Comparison of ENCODE assay signal across 19 cellular contexts in genomic region chr22:27097481-27097880, GRCh38.
DNase-seq lines count a peak whose midpoint lies in the region; ATAC-seq and TF ChIP-seq lines count a peak whose summit lies in the region.
"Had no signal": no experiment of that assay in that cellular context is flagged by ENCODE, and none has a peak within 500 bp of the region (broad histone marks: within the 10 kb centered on the region; RNA-seq: fewer than 3 reads in every experiment).

No MANE protein-coding gene starts in this region.

- peaks cover 20% of the 10 kb centered on the region for H3K27me3 Mint-ChIP-seq in activated naive CD8-positive, alpha-beta T cell treated with anti-CD3 and anti-CD28 coated beads, Interleukin-2, amount 10 ng/mL, durations not matched to agents 7 days and 5 days
- peaks cover 29% of the 10 kb centered on the region for H3K27me3 Mint-ChIP-seq in activated naive CD8-positive, alpha-beta T cell treated with anti-CD3 and anti-CD28 coated beads, Interleukin-2, amount 50 U/mL, for 24 hours
- H3K27me3 Mint-ChIP-seq in endodermal cell (ENCODE audit: insufficient read depth) (peaks cover 63% of the 10 kb centered on the region), mesothelial cell of epicardium (ENCODE audit: low read depth) (peaks cover 6% of the 10 kb centered on the region)

- H3K4me3 Mint-ChIP-seq in activated naive CD8-positive, alpha-beta T cell treated with anti-CD3 and anti-CD28 coated beads, Interleukin-2, amount 10 ng/mL, durations not matched to agents 7 days and 5 days: no peak overlapping the region
- no peak overlapping the region for H3K4me3 Mint-ChIP-seq in activated naive CD8-positive, alpha-beta T cell treated with anti-CD3 and anti-CD28 coated beads, Interleukin-2, amount 50 U/mL, for 24 hours
- H3K4me3 Mint-ChIP-seq in endodermal cell: no peak overlapping the region
- H3K4me3 Mint-ChIP-seq in mesothelial cell of epicardium: no peak overlapping the region
- H3K4me3 Mint-ChIP-seq: CD4-positive, alpha-beta memory T cell; H9 had no signal

- H2BK5ac ChIP-seq in mesendoderm (ENCODE audit: low read length): no peak overlapping the region

- no peaks in the 10 kb centered on the region for H3K9me3 Mint-ChIP-seq in activated naive CD8-positive, alpha-beta T cell treated with anti-CD3 and anti-CD28 coated beads, Interleukin-2, amount 10 ng/mL, durations not matched to agents 7 days and 5 days
- H3K9me3 Mint-ChIP-seq in activated naive CD8-positive, alpha-beta T cell treated with anti-CD3 and anti-CD28 coated beads, Interleukin-2, amount 50 U/mL, for 24 hours: no peaks in the 10 kb centered on the region
- H3K9me3 Mint-ChIP-seq in endodermal cell (peaks cover 2% of the 10 kb centered on the region), mesothelial cell of epicardium (no peaks in the 10 kb centered on the region)
- H3K9me3 Mint-ChIP-seq: CD4-positive, alpha-beta memory T cell; H9 had no signal

- H2AK5ac ChIP-seq in mesendoderm (ENCODE audit: low read length): no peak overlapping the region

- peaks cover 13% of the 10 kb centered on the region for H3K9me3 ChIP-seq in endodermal cell (ENCODE audit: control insufficient read depth, low read length)

- H2BK15ac ChIP-seq in mesendoderm (replicated peaks; ENCODE audit: low read depth): no peak overlapping the region

- H3K4ac ChIP-seq in mesendoderm (ENCODE audit: low read depth, low read length): no peak overlapping the region

- POLR2A ChIA-PET in activated naive CD8-positive, alpha-beta T cell treated with anti-CD3 and anti-CD28 coated beads, Interleukin-2, amount 10 ng/mL, durations not matched to agents 7 days and 5 days (lab: Charles Lee): no interaction called here

- H3K4me1 ChIP-seq in endodermal cell (ENCODE audit: control insufficient read depth, insufficient read depth, low read length) (no peaks in the 10 kb centered on the region), mesendoderm (ENCODE audit: control insufficient read depth, low read depth, low read length) (no peaks in the 10 kb centered on the region)

- H3K9ac ChIP-seq in endodermal cell (ENCODE audit: extremely low read depth, low read length, poor library complexity, severe bottlenecking): no peak overlapping the region
- no peak overlapping the region for H3K9ac ChIP-seq in mesendoderm (ENCODE audit: low read length)
- H3K9ac ChIP-seq: BLaER1 had no signal

- ATAC-seq in activated naive CD8-positive, alpha-beta T cell treated with anti-CD3 and anti-CD28 coated beads, Interleukin-2, amount 10 ng/mL, durations not matched to agents 7 days and 5 days (ENCODE audit: low read depth): no peak
- ATAC-seq in activated naive CD8-positive, alpha-beta T cell treated with anti-CD3 and anti-CD28 coated beads, Interleukin-2, amount 50 U/mL, for 24 hours: no peak
- ATAC-seq: GM12878 had no signal

- no peak overlapping the region for H3K4me2 ChIP-seq in mesendoderm (ENCODE audit: low read length)
- H3K4me2 ChIP-seq: BLaER1 had no signal

- TF ChIP-seq CTCF in endodermal cell (conservative IDR thresholded peaks at IDR 0.05): no peak
- no peak for TF ChIP-seq CTCF in mesothelial cell of epicardium (IDR thresholded peaks at IDR 0.05; ENCODE audit: unreplicated experiment)

- peak overlapping the region; percentile 36 for H3K27ac Mint-ChIP-seq in activated naive CD8-positive, alpha-beta T cell treated with anti-CD3 and anti-CD28 coated beads, Interleukin-2, amount 10 ng/mL, durations not matched to agents 7 days and 5 days
- no peak overlapping the region for H3K27ac Mint-ChIP-seq in activated naive CD8-positive, alpha-beta T cell treated with anti-CD3 and anti-CD28 coated beads, Interleukin-2, amount 50 U/mL, for 24 hours
- no peak overlapping the region for H3K27ac Mint-ChIP-seq in endodermal cell
- H3K27ac Mint-ChIP-seq in mesothelial cell of epicardium: peak overlapping the region; percentile 30
- H3K27ac Mint-ChIP-seq: CD14-positive monocyte; CD4-positive, alpha-beta memory T cell; H9 had no signal

- H3K36me3 Mint-ChIP-seq in activated naive CD8-positive, alpha-beta T cell treated with anti-CD3 and anti-CD28 coated beads, Interleukin-2, amount 10 ng/mL, durations not matched to agents 7 days and 5 days: no peaks in the 10 kb centered on the region
- no peaks in the 10 kb centered on the region for H3K36me3 Mint-ChIP-seq in activated naive CD8-positive, alpha-beta T cell treated with anti-CD3 and anti-CD28 coated beads, Interleukin-2, amount 50 U/mL, for 24 hours (ENCODE audit: low read depth)
- H3K36me3 Mint-ChIP-seq in endodermal cell (ENCODE audit: low read depth) (no peaks in the 10 kb centered on the region), mesothelial cell of epicardium (no peaks in the 10 kb centered on the region)
- H3K36me3 Mint-ChIP-seq: CD14-positive monocyte; CD4-positive, alpha-beta memory T cell had no signal

- H3K56ac ChIP-seq in mesendoderm (ENCODE audit: low read length): no peak overlapping the region

- H3K79me1 ChIP-seq in mesendoderm (ENCODE audit: low read length): no peaks in the 10 kb centered on the region

- DNase-seq in activated naive CD8-positive, alpha-beta T cell treated with anti-CD3 and anti-CD28 coated beads, Interleukin-2, amount 10 ng/mL, durations not matched to agents 7 days and 5 days: no peak
- DNase-seq in activated naive CD8-positive, alpha-beta T cell treated with anti-CD3 and anti-CD28 coated beads, Interleukin-2, amount 50 U/mL, for 24 hours: no peak
- DNase-seq in endodermal cell (peak; percentile 33), mesothelial cell of epicardium (ENCODE audit: low spot score in 2 of 2, unreplicated experiment in 2 of 2) (no peak), mesendoderm (no peak), hepatic stellate cell (ENCODE audit: low spot score) (no peak), COLO668 (lab: John Stamatoyannopoulos, UW; ENCODE audit: unreplicated experiment) (no peak)
- DNase-seq: 8988T; Calu3; CD4-positive, alpha-beta memory T cell; DMS 273 treated with DMSO at 0.1 percent for 48 hours; DMS53; DND-41; EL; H9 had no signal

- H3K27me3 ChIP-seq in endodermal cell (ENCODE audit: control insufficient read depth, insufficient read depth, low read length, poor library complexity, severe bottlenecking): peaks cover 85% of the 10 kb centered on the region
- no peaks in the 10 kb centered on the region for H3K27me3 ChIP-seq in mesendoderm (ENCODE audit: insufficient read depth, low read length, poor library complexity)

- H3K36me3 ChIP-seq in endodermal cell (ENCODE audit: control insufficient read depth, insufficient read depth, low read length) (no peaks in the 10 kb centered on the region), mesendoderm (ENCODE audit: control insufficient read depth, insufficient read depth, low read length) (no peaks in the 10 kb centered on the region)
- H3K36me3 ChIP-seq: BLaER1 had no signal

- H4K8ac ChIP-seq in mesendoderm (ENCODE audit: low read depth, low read length): no peak overlapping the region

- H3K79me2 ChIP-seq in mesendoderm (ENCODE audit: control insufficient read depth, insufficient read depth, low read length): no peaks in the 10 kb centered on the region

- 73% methylated on average over 3 to 5 of the region's 5 CpGs for WGBS in endodermal cell (ENCODE audit: insufficient coverage in 1 of 2, insufficient read length in 1 of 2), 2 experiments
- WGBS in mesendoderm (ENCODE audit: extremely low coverage, insufficient coverage, low lambda C conversion rate): no CpG with 5 or more reads among the region's 5 CpGs

- H2BK120ac ChIP-seq in mesendoderm (ENCODE audit: low read depth, low read length): no peak overlapping the region

- no peak overlapping the region for H3K4me3 ChIP-seq in endodermal cell (ENCODE audit: low read length)
- H3K4me3 ChIP-seq in mesendoderm (ENCODE audit: low read length): no peak overlapping the region
- H3K4me3 ChIP-seq: BLaER1, GM12878 had no signal

- no peaks in the 10 kb centered on the region for H3K4me1 Mint-ChIP-seq in activated naive CD8-positive, alpha-beta T cell treated with anti-CD3 and anti-CD28 coated beads, Interleukin-2, amount 10 ng/mL, durations not matched to agents 7 days and 5 days
- H3K4me1 Mint-ChIP-seq in activated naive CD8-positive, alpha-beta T cell treated with anti-CD3 and anti-CD28 coated beads, Interleukin-2, amount 50 U/mL, for 24 hours: no peaks in the 10 kb centered on the region
- H3K4me1 Mint-ChIP-seq in endodermal cell: peaks cover 4% of the 10 kb centered on the region
- peaks cover 41% of the 10 kb centered on the region for H3K4me1 Mint-ChIP-seq in mesothelial cell of epicardium
- H3K4me1 Mint-ChIP-seq: CD14-positive monocyte; CD4-positive, alpha-beta memory T cell had no signal

- H3K27ac ChIP-seq in endodermal cell (ENCODE audit: low read depth, low read length) (no peak overlapping the region), mesendoderm (ENCODE audit: low read depth, low read length) (no peak overlapping the region)
- H3K27ac ChIP-seq: BLaER1, HL-60 had no signal

- H4K5ac ChIP-seq in mesendoderm (ENCODE audit: low read length): no peak overlapping the region

- H3K23ac ChIP-seq in mesendoderm (ENCODE audit: low read length): no peak overlapping the region

- H3K18ac ChIP-seq in mesendoderm (ENCODE audit: low read length): no peak overlapping the region

Comparison
In these comparisons a context has a peak if more than half of its experiments do, and no peak if none do; other contexts are left out.
1. H3K27ac Mint-ChIP-seq: peak in activated naive CD8-positive, alpha-beta T cell treated with anti-CD3 and anti-CD28 coated beads, Interleukin-2, amount 10 ng/mL, durations not matched to agents 7 days and 5 days (single experiment) and mesothelial cell of epicardium (single experiment); none in activated naive CD8-positive, alpha-beta T cell treated with anti-CD3 and anti-CD28 coated beads, Interleukin-2, amount 50 U/mL, for 24 hours (single experiment) and endodermal cell (single experiment).